Comparison of ENCODE assay signal across 1 cellular context in the genomic region with DNA sequence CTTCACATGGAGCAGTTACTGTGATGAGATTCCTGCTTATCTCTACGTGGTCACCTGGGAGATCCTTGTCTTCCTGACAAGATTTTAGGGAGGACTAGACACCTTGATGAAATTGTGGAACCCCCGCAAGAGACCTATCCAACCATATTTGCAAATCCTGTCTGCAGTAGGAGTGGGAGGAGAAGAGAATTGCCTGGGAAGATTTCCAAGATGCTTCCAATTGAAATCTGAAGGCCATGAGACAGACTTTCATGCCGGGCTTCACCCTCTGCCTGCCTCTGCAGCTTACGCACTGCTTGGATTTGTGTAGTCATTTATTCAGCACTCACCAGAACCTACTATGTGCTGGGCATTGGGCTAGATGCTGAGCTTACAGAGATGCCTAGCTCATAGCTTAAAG.
TF ChIP-seq lines count a peak whose summit lies in the region.

No MANE protein-coding gene starts in this region.

TF ChIP-seq in IMR-90, 13 proteins besides CTCF, POLR2A, EP300 and RAD21 (continued from another document):
- TF ChIP-seq, protein P1, sequence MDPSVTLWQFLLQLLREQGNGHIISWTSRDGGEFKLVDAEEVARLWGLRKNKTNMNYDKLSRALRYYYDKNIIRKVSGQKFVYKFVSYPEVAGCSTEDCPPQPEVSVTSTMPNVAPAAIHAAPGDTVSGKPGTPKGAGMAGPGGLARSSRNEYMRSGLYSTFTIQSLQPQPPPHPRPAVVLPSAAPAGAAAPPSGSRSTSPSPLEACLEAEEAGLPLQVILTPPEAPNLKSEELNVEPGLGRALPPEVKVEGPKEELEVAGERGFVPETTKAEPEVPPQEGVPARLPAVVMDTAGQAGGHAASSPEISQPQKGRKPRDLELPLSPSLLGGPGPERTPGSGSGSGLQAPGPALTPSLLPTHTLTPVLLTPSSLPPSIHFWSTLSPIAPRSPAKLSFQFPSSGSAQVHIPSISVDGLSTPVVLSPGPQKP (IDR thresholded peaks at IDR 0.05; ENCODE audit: borderline replicate concordance, low read depth, low read length) = no peak
- TF ChIP-seq NFE2L2 (IDR thresholded peaks at IDR 0.05; ENCODE audit: low read depth, low read length) (no peak), RCOR1 (IDR thresholded peaks at IDR 0.05; ENCODE audit: insufficient replicate concordance, low read length) (no peak), CEBPB (IDR thresholded peaks at IDR 0.05; ENCODE audit: low read depth, low read length) (no peak), CHD1 (IDR thresholded peaks at IDR 0.05; ENCODE audit: low read depth, low read length) (no peak)
